Comparison of ENCODE assay signal across 8 cellular contexts in genomic region chr4:73068496-73069337, GRCh38. TPM values are rescaled to one million over a fixed set of nuclear protein-coding genes. Genes with fewer than 3 reads are reported as not detected.
DNase-seq lines count a peak whose midpoint lies in the region; ATAC-seq and TF ChIP-seq lines count a peak whose summit lies in the region.

No MANE protein-coding gene starts in this region.

- TF ChIP-seq CTCF in PC-3 (conservative IDR thresholded peaks at IDR 0.05; ENCODE audit: low read depth, low read length) = no peak

- POLR2A ChIA-PET in PC-3 (lab: Charles Lee; ENCODE audit: unreplicated experiment) = no interaction called here

- H3K79me2 ChIP-seq in PC-3 (ENCODE audit: low read length) = peaks cover 31% of the 10 kb centered on the region

- H3K36me3 ChIP-seq in PC-3 (ENCODE audit: low read depth, low read length) = peaks cover 23% of the 10 kb centered on the region; the same call in 1 of the 2 replicates

- H3K4me3 ChIP-seq in PC-3 (ENCODE audit: low read length) = peak overlapping the region; percentile 93

- no peaks in the 10 kb centered on the region for H3K9me3 ChIP-seq in PC-3 (ENCODE audit: low read length)

- DNase-seq in Ammon's horn (ENCODE audit: low spot score) (peak; percentile 16), PC-3 (peak; percentile 43), left lobe of liver (ENCODE audit: low spot score) (no peak), superior temporal gyrus (ENCODE audit: extremely low spot score) (peak; percentile 55)
- peak; percentile 44 for DNase-seq in central memory CD4-positive, alpha-beta T cell

- no peaks in the 10 kb centered on the region for H3K9me2 ChIP-seq in PC-3 (replicated peaks; ENCODE audit: low read length)

- peak overlapping the region; percentile 90 for H3K4me2 ChIP-seq in PC-3 (ENCODE audit: low read length)

- CTCF ChIA-PET in PC-3 (lab: Charles Lee) = no interaction called here

- ATAC-seq in GM18870 (IDR thresholded peaks at IDR 0.05; ENCODE audit: unreplicated experiment) (peak; percentile 8), HG03460 (IDR thresholded peaks at IDR 0.05; ENCODE audit: unreplicated experiment) (peak; percentile 1), PC-3 (peak; percentile 4), left lobe of liver (peak; percentile 17), HG03097 (IDR thresholded peaks at IDR 0.05; ENCODE audit: low FRiP score, unreplicated experiment) (no peak)

- BruUV-seq in PC-3 (replicated peaks; lab: Mats Ljungman, UMichigan) = TSS peak; percentile 52

- H3F3A ChIP-seq in PC-3 (ENCODE audit: low read length, unreplicated experiment) = peaks cover 4% of the 10 kb centered on the region

- H3K4me1 ChIP-seq in PC-3 (ENCODE audit: insufficient read depth, low read length) = peaks cover 16% of the 10 kb centered on the region

- peak overlapping the region; percentile 86 for H3K27ac ChIP-seq in PC-3 (ENCODE audit: low read length)

- no peaks in the 10 kb centered on the region for H3K27me3 ChIP-seq in PC-3 (ENCODE audit: low read length)

- H3K9ac ChIP-seq in PC-3 (ENCODE audit: low read length) = peak overlapping the region; percentile 95

- peak overlapping the region; percentile 78 for H2AFZ ChIP-seq in PC-3 (ENCODE audit: low read length)

- intact Hi-C loops in PC-3 (cut with micrococcal nuclease) = loop anchor here (1.0 kb wide), 1 partner anchor 189 kb away; no protein-coding TSS in a partner anchor

- no peaks in the 10 kb centered on the region for H4K20me1 ChIP-seq in PC-3 (ENCODE audit: low read length)

RNA-seq across cellular contexts. Expression of gene COX18, which starts 0.8 kb away (rescaled TPM):
- 32.8 and 40.0 TPM in 2 replicates for total RNA-seq in PC-3 (2014; rRNA removed)
- total RNA-seq in left lobe of liver = 19.9 TPM
